Comparison of ENCODE assay signal across 8 cellular contexts in the genomic region with DNA sequence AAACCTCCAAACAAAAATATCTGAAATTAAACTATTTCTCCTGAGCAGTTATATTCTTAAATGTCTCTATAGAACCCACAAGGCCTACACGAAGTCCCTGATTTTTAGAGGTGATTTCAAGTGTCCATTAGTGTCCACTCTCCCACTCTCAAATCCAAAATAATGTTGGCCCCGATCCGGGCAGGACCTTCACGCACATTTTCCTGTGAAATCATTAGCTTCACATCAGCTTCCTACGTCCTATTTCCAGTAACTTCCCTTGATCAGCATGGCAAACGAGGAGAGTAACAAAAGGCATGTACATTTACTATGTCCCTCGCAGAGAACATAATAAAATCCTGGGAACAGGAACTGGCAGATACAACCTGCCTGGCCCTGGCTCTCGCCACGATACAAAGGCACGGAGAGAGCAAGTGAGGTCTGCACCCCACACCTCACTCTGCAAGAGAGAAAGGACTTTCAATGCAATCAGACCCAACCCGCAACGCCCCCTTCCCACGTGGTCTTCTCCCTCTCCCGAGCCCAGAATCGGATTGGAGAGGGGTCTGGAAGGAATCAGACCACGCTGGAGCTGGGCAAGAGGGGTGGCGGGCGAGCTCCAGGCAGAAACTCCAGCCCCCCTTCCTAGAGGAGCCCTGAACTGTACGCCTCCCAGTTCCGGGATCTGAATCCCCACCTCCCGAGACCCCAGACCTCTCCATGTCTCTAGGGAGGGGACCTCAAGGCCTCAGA. TPM values are rescaled to one million over a fixed set of nuclear protein-coding genes. Genes with fewer than 3 reads are reported as not detected.
DNase-seq lines count a peak whose midpoint lies in the region; ATAC-seq and TF ChIP-seq lines count a peak whose summit lies in the region.

No MANE protein-coding gene starts in this region.

- H3K4me3 ChIP-seq in WI38 (ENCODE audit: low read depth, low read length) (peak overlapping the region; percentile 89), duodenal mucosa (ENCODE audit: low read depth in 1 of 2, low read length in 2 of 2) (peak overlapping the region; percentile 81 to 96), right lobe of liver (peak overlapping the region; percentile 57 to 98 (median 74))

- H3K9ac ChIP-seq in duodenal mucosa (ENCODE audit: low read depth in 1 of 2, low read length in 2 of 2), result peak overlapping the region; percentile 49 to 80

- WGBS in right lobe of liver (ENCODE audit: insufficient coverage, low coverage, low lambda C conversion rate, missing lambda C conversion rate), result under 1% methylated on average over 7 of the region's 21 CpGs

- POLR2A ChIA-PET in HEK293T (lab: Yijun Ruan, JAX), result interaction anchor here (1.0 to 2.4 kb wide), 17 partner anchors 9 to 757 kb away, joined by 3 to 8 read pairs (median 4); a partner anchor contains a TSS

- DNase-seq in GF-D8 (lab: John Stamatoyannopoulos, UW) (peak; percentile 32), HEK293T (ENCODE audit: extremely low spot score) (peak; percentile 36), NCI-H1694 treated with DMSO at 0.1 percent for 48 hours (lab: John Stamatoyannopoulos, UW) (peak; percentile 48), right lobe of liver (peak; percentile 44 to 65 (median 65))
- peak; percentile 29 to 38 for DNase-seq in stimulated activated CD4-positive, alpha-beta T cell treated with anti-CD3 and anti-CD28 coated beads, Interleukin-2, amount 100 ng/mL, for 48 hours

- intact Hi-C loops in right lobe of liver (cut with DNase I), result no loop called here

- H3K27ac ChIP-seq in duodenal mucosa (ENCODE audit: low read depth, low read length) (peak overlapping the region; percentile 51), right lobe of liver (peak overlapping the region; percentile 28 to 82 (median 73))

- peak; percentile 14 for TF ChIP-seq POLR2A in right lobe of liver (IDR thresholded peaks at IDR 0.05)

- H3K9me3 ChIP-seq in duodenal mucosa (ENCODE audit: control insufficient read depth in 1 of 2, low read length in 2 of 2) (no peaks in the 10 kb centered on the region), right lobe of liver (no peaks in the 10 kb centered on the region)

- H3K4me1 ChIP-seq in duodenal mucosa (ENCODE audit: control insufficient read depth in 1 of 2, insufficient read depth in 2 of 2, low read length in 2 of 2) (peaks cover 9 to 18% of the 10 kb centered on the region in 2 donors), right lobe of liver (peaks cover 0 to 32% (median 9%) of the 10 kb centered on the region in 4 donors)

- TF ChIP-seq CTCF in WI38 (IDR thresholded peaks at IDR 0.05; ENCODE audit: low read depth, low read length) (no peak), right lobe of liver (IDR thresholded peaks at IDR 0.05) (no peak)

- ATAC-seq in right lobe of liver (peak; percentile 15 to 27 (median 20)), HG03139 (IDR thresholded peaks at IDR 0.05; ENCODE audit: unreplicated experiment) (no peak)

- H3K36me3 ChIP-seq in duodenal mucosa (ENCODE audit: control insufficient read depth in 1 of 2, insufficient read depth in 2 of 2, low read length in 2 of 2) (peaks cover 0 to 7% of the 10 kb centered on the region in 2 donors), right lobe of liver (no peaks in the 10 kb centered on the region)

- CTCF ChIA-PET in HEK293T (lab: Yijun Ruan, JAX), result interaction anchor here (0.6 to 2.4 kb wide), 2 partner anchors 15 kb away, joined by 3 to 15 read pairs; no protein-coding TSS in a partner anchor

- no peaks in the 10 kb centered on the region for H3K27me3 ChIP-seq in duodenal mucosa (ENCODE audit: control insufficient read depth in 1 of 2, insufficient read depth in 2 of 2, low read length in 2 of 2)
- H3K27me3 ChIP-seq in right lobe of liver, result no peaks in the 10 kb centered on the region

TF ChIP-seq in HEK293T, 16 proteins besides CTCF, POLR2A, EP300 and RAD21:
- no peak for TF ChIP-seq FOXM1 (IDR thresholded peaks at IDR 0.05; ENCODE audit: borderline replicate concordance)

RNA-seq across cellular contexts. Expression of a gene that starts 17.5 kb away (rescaled TPM):
- total RNA-seq in right lobe of liver, result not detected

RNA-seq across cellular contexts. Expression of a gene that starts 48.4 kb away (rescaled TPM):
- total RNA-seq in right lobe of liver, result 10 to 100 TPM; 14.6 to 56.4 (median 27.1) TPM

RNA-seq across cellular contexts. Expression of a gene that starts 48.4 kb away (rescaled TPM):
- total RNA-seq in right lobe of liver, result 1 to 10 TPM; 5.2 to 9.6 (median 7.4) TPM
